ENCODE assay signal across 16 cellular contexts in the genomic region with DNA sequence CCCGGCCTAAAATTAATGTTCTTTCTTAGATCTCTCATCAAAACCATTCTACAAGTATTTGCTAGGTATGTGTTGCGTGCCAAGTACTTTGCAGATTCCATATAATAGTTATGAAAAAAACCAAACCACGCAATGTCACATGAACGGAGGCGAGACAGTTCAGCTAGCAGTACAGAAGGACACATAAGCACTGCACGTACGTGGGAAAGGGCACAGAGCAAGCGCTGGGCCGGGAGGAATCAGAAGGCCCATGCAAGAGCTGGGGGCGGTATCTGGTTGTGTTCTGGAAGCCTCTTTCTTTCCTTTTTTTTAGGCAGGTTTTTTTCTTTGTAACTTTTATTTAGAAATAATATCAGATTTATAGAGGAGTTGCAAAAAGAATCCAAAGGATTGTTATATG. TPM values are rescaled to one million over a fixed set of nuclear protein-coding genes. Genes with fewer than 3 reads are reported as not detected.
DNase-seq lines count a peak whose midpoint lies in the region; ATAC-seq and TF ChIP-seq lines count a peak whose summit lies in the region.
"Had no signal": no experiment of that assay in that cellular context is flagged by ENCODE, and none has a peak within 500 bp of the region (broad histone marks: within the 10 kb centered on the region; RNA-seq: fewer than 3 reads in every experiment).

No MANE protein-coding gene starts in this region.

- no peaks in the 10 kb centered on the region for H3K79me2 ChIP-seq in neural progenitor cell (ENCODE audit: low read depth)

- in situ Hi-C loops in transverse colon (cut with MboI; ENCODE audit: low pct_ligation_motif_present in 1 of 4, low pct_unique_long_range_greater_than_20kb in 1 of 4, low sequenced_read_pairs in 3 of 4), result no loop called here

- no peaks in the 10 kb centered on the region for H3K9me3 ChIP-seq in WERI-Rb-1 (ENCODE audit: severe bottlenecking)
- no peaks in the 10 kb centered on the region for H3K9me3 ChIP-seq in neural progenitor cell (ENCODE audit: low read depth)
- H3K9me3 ChIP-seq in transverse colon, result no peaks in the 10 kb centered on the region

- no peak overlapping the region for H3K4me3 Mint-ChIP-seq in neural progenitor cell
- H3K4me3 Mint-ChIP-seq in natural killer cell treated with Interleukin-12 subunit alpha and Interleukin-12 subunit beta and Interleukin-15 and Interleukin-18, amount 100 ng/mL, for 72 hours, result no peak overlapping the region

- no peaks in the 10 kb centered on the region for H3K27me3 Mint-ChIP-seq in neural progenitor cell (ENCODE audit: insufficient read depth, low read depth)
- H3K27me3 Mint-ChIP-seq in natural killer cell treated with Interleukin-12 subunit alpha and Interleukin-12 subunit beta and Interleukin-15 and Interleukin-18, amount 100 ng/mL, for 72 hours, result peaks cover 0 to 7% of the 10 kb centered on the region in 2 donors

- H3K9me3 Mint-ChIP-seq in neural progenitor cell, result no peaks in the 10 kb centered on the region
- no peaks in the 10 kb centered on the region for H3K9me3 Mint-ChIP-seq in natural killer cell treated with Interleukin-12 subunit alpha and Interleukin-12 subunit beta and Interleukin-15 and Interleukin-18, amount 100 ng/mL, for 72 hours

- peak overlapping the region; percentile 61 for H3K27ac Mint-ChIP-seq in neural progenitor cell
- no peak overlapping the region for H3K27ac Mint-ChIP-seq in natural killer cell treated with Interleukin-12 subunit alpha and Interleukin-12 subunit beta and Interleukin-15 and Interleukin-18, amount 100 ng/mL, for 72 hours

- H3K36me3 ChIP-seq in WERI-Rb-1 (peaks cover 6% of the 10 kb centered on the region), neural progenitor cell (no peaks in the 10 kb centered on the region), transverse colon (no peaks in the 10 kb centered on the region)

- H3K4me3 ChIP-seq in WERI-Rb-1 (ENCODE audit: low read depth, low read length), result no peak overlapping the region
- no peak overlapping the region for H3K4me3 ChIP-seq in coronary artery
- no peak overlapping the region for H3K4me3 ChIP-seq in neural progenitor cell
- no peak overlapping the region for H3K4me3 ChIP-seq in transverse colon

- H3K27me3 ChIP-seq in WERI-Rb-1 (ENCODE audit: insufficient read depth, low read depth, severe bottlenecking) (no peaks in the 10 kb centered on the region), neural progenitor cell (no peaks in the 10 kb centered on the region), transverse colon (no peaks in the 10 kb centered on the region)

- no peak for ATAC-seq in GM19351 (IDR thresholded peaks at IDR 0.05; ENCODE audit: unreplicated experiment)
- ATAC-seq in natural killer cell treated with Interleukin-12 subunit alpha and Interleukin-12 subunit beta and Interleukin-15 and Interleukin-18, amount 100 ng/mL, for 72 hours, result no peak

- no peaks in the 10 kb centered on the region for H3K36me3 Mint-ChIP-seq in neural progenitor cell
- H3K36me3 Mint-ChIP-seq in natural killer cell treated with Interleukin-12 subunit alpha and Interleukin-12 subunit beta and Interleukin-15 and Interleukin-18, amount 100 ng/mL, for 72 hours, result no peaks in the 10 kb centered on the region

- H3K4me2 ChIP-seq in neural progenitor cell, result no peak overlapping the region

- H2AFZ ChIP-seq in neural progenitor cell (replicated peaks), result no peak overlapping the region

- 89 to 97% methylated on average over 10 of the region's 10 CpGs for WGBS in transverse colon (ENCODE audit: low coverage in 1 of 2), 2 donors

- H3K4me1 ChIP-seq in neural progenitor cell (peaks cover 24% of the 10 kb centered on the region), transverse colon (peaks cover 28 to 48% (median 39%) of the 10 kb centered on the region in 4 donors)

- TF ChIP-seq POLR2A in transverse colon (IDR thresholded peaks at IDR 0.05), result no peak

- TF ChIP-seq CTCF in WERI-Rb-1 (IDR thresholded peaks at IDR 0.05; ENCODE audit: low read depth, low read length), result no peak
- no peak for TF ChIP-seq CTCF in coronary artery (IDR thresholded peaks at IDR 0.05)
- no peak for TF ChIP-seq CTCF in neural progenitor cell (IDR thresholded peaks at IDR 0.05)
- no peak for TF ChIP-seq CTCF in transverse colon (IDR thresholded peaks at IDR 0.05)

- intact Hi-C loops in transverse colon (cut with DNase I; ENCODE audit: low total_unique reads), result no loop called here

- peaks cover 30% of the 10 kb centered on the region for H3K4me1 Mint-ChIP-seq in neural progenitor cell
- H3K4me1 Mint-ChIP-seq in natural killer cell treated with Interleukin-12 subunit alpha and Interleukin-12 subunit beta and Interleukin-15 and Interleukin-18, amount 100 ng/mL, for 72 hours (ENCODE audit: low read depth in 2 of 2), result peaks cover 7 to 11% of the 10 kb centered on the region in 2 donors

- DNase-seq in WERI-Rb-1 (no peak), coronary artery (ENCODE audit: low spot score) (no peak), neural progenitor cell (ENCODE audit: low spot score) (no peak), transverse colon (no peak), NCI-H526 (lab: John Stamatoyannopoulos, UW) (no peak)
- no peak for DNase-seq in natural killer cell treated with Interleukin-12 subunit alpha and Interleukin-12 subunit beta and Interleukin-15 and Interleukin-18, amount 100 ng/mL, for 72 hours (ENCODE audit: low spot score)
- DNase-seq: AML-193, GOT3, KG1, NCI-H1694 treated with DMSO at 0.1 percent for 48 hours, NCI-H510A, NCI-H82, OCI-M1, RPMI8226 had no signal

- no peaks in the 10 kb centered on the region for H4K20me1 ChIP-seq in neural progenitor cell (ENCODE audit: low read depth)

- no peak for TF ChIP-seq EP300 in transverse colon (IDR thresholded peaks at IDR 0.05; ENCODE audit: low read depth)

- H3F3A ChIP-seq in neural progenitor cell (ENCODE audit: low read depth), result peaks cover 5% of the 10 kb centered on the region

- H3K9ac ChIP-seq in neural progenitor cell, result no peak overlapping the region

- H3K27ac ChIP-seq in WERI-Rb-1 (peak overlapping the region; percentile 62; the same call in 1 of the 2 replicates), coronary artery (peak overlapping the region; percentile 40 to 67), neural progenitor cell (no peak overlapping the region), transverse colon (peak overlapping the region; percentile 53 to 78 (median 64))
- H3K27ac ChIP-seq: C4-2B had no signal

RNA-seq across cellular contexts. Expression of a gene that starts 11.3 kb away (rescaled TPM):
- total RNA-seq in neural progenitor cell (ENCODE audit: low replicate concordance), result 5.4 and 15.8 TPM in 2 replicates
- total RNA-seq in transverse colon, result 100 to 1,000 TPM in 2 of 4 donors, 10 to 100 TPM in 2; 17.3 to 185 (median 65.1) TPM
- 10 to 100 TPM; 10.3 to 33.3 TPM for total RNA-seq in natural killer cell treated with Interleukin-12 subunit alpha and Interleukin-12 subunit beta and Interleukin-15 and Interleukin-18, amount 100 ng/mL, for 72 hours

RNA-seq across cellular contexts. Expression of a gene that starts 50.5 kb away (rescaled TPM):
- total RNA-seq in neural progenitor cell (ENCODE audit: low replicate concordance) (10.1 and 25.6 TPM in 2 replicates), transverse colon (1 to 10 TPM in 1 of 4 donors, under 1 TPM in 2, not detected in 1; 0.16 to 1.4 (median 0.27) TPM)
- total RNA-seq in natural killer cell treated with Interleukin-12 subunit alpha and Interleukin-12 subunit beta and Interleukin-15 and Interleukin-18, amount 100 ng/mL, for 72 hours, result not detected
